Comparison of ENCODE assay signal across 1 cellular context in genomic region chr20:63327229-63327745, GRCh38.
TF ChIP-seq lines count a peak whose summit lies in the region.

No MANE protein-coding gene starts in this region.

TF ChIP-seq in HCT116, 20 proteins besides CTCF, POLR2A, EP300 and RAD21 (continued from another document):
- no peak for TF ChIP-seq ZFX (IDR thresholded peaks at IDR 0.05)
- no peak for TF ChIP-seq CBX3 (IDR thresholded peaks at IDR 0.05; ENCODE audit: low read depth)
- TF ChIP-seq SIN3A (IDR thresholded peaks at IDR 0.05; ENCODE audit: low read depth): no peak
